16 cellular contexts compared by ENCODE assay signal in the genomic region with DNA sequence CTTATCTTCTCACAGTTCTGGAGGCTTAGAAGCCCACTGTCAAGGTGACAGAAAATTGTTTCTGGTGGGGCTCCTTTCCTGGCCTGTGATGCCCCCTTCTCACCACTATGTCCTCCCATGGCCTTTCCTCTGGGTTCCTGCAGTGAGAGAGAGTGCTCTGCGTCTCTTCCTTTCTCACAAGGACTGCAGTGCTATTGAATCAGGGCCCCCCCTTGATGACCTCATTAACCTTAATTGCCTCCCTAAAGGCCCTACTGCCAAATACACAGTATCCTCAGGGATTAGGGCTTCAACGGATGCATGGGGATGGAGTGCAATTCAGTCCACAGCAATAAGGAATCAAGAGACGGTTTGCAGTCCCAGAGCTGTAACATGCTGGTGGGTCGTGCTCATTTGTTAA.
A peak's percentile ranks its signal among the peaks of the same experiment; 100 is the strongest.
DNase-seq lines count a peak whose midpoint lies in the region; ATAC-seq and TF ChIP-seq lines count a peak whose summit lies in the region.
"Had no signal": no experiment of that assay in that cellular context is flagged by ENCODE, and none has a peak within 500 bp of the region (broad histone marks: within the 10 kb centered on the region; RNA-seq: fewer than 3 reads in every experiment).

No MANE protein-coding gene starts in this region.

- no peak overlapping the region for H2BK5ac ChIP-seq in neuronal stem cell (ENCODE audit: low read length)

- H3K4ac ChIP-seq in neuronal stem cell (ENCODE audit: low read length): no peak overlapping the region

- H3K27ac Mint-ChIP-seq in endodermal cell: no peak overlapping the region
- H3K27ac Mint-ChIP-seq: B cell; CD8-positive, alpha-beta T cell had no signal

- H3K4me3 ChIP-seq in H7 (ENCODE audit: insufficient read depth, low read depth, low read length) (no peak overlapping the region), endodermal cell (ENCODE audit: low read length) (no peak overlapping the region), neuronal stem cell (ENCODE audit: low read length in 2 of 2) (no peak overlapping the region)
- H3K4me3 ChIP-seq: BLaER1 treated with 17β-estradiol and CSF1 and Interleukin-3, amounts not matched to agents 10 nM and 100 nM had no signal

- WGBS in endodermal cell (ENCODE audit: insufficient coverage in 1 of 2, insufficient read length in 1 of 2), 2 experiments: 82 to 84% methylated on average over 3 to 4 of the region's 4 CpGs
- no CpG with 5 or more reads among the region's 4 CpGs for WGBS in neuronal stem cell (ENCODE audit: extremely low coverage in 2 of 2, insufficient read length in 2 of 2, insufficient replicate concordance in 1 of 2), 2 donors

- no peak overlapping the region for H3K23ac ChIP-seq in neuronal stem cell (ENCODE audit: low read depth, low read length, poor library complexity)

- ATAC-seq in GM19328 (IDR thresholded peaks at IDR 0.05; ENCODE audit: unreplicated experiment): no peak
- ATAC-seq: CD8-positive, alpha-beta T cell had no signal

- H3K79me1 ChIP-seq in neuronal stem cell (ENCODE audit: low read depth, low read length): no peaks in the 10 kb centered on the region

- no peak overlapping the region for H4K91ac ChIP-seq in neuronal stem cell (ENCODE audit: low read depth, low read length, poor library complexity)

- no peak overlapping the region for H2BK120ac ChIP-seq in neuronal stem cell (ENCODE audit: low read depth, low read length)

- H2AK5ac ChIP-seq in neuronal stem cell (ENCODE audit: low read depth, low read length): no peak overlapping the region

- no peaks in the 10 kb centered on the region for H3K36me3 ChIP-seq in H7 (replicated peaks; ENCODE audit: control insufficient read depth, insufficient read depth, low read length)
- no peaks in the 10 kb centered on the region for H3K36me3 ChIP-seq in endodermal cell (ENCODE audit: control insufficient read depth, insufficient read depth, low read length)
- H3K36me3 ChIP-seq in neuronal stem cell (replicated peaks in 1 of 2; ENCODE audit: control insufficient read depth in 2 of 2, insufficient read depth in 2 of 2, low read length in 2 of 2): no peaks in the 10 kb centered on the region
- H3K36me3 ChIP-seq: BLaER1 treated with 17β-estradiol and CSF1 and Interleukin-3, amounts not matched to agents 10 nM and 100 nM had no signal

- H3K4me1 ChIP-seq in endodermal cell (ENCODE audit: control insufficient read depth, insufficient read depth, low read length) (no peaks in the 10 kb centered on the region), neuronal stem cell (ENCODE audit: control insufficient read depth in 2 of 2, insufficient read depth in 1 of 2, low read depth in 1 of 2, low read length in 2 of 2) (peaks cover 0 to 16% of the 10 kb centered on the region in 2 donors)

- H3K9me3 ChIP-seq in endodermal cell (ENCODE audit: control insufficient read depth, low read length) (no peaks in the 10 kb centered on the region), neuronal stem cell (replicated peaks in 1 of 2; ENCODE audit: control insufficient read depth in 2 of 2, insufficient read depth in 1 of 2, low read depth in 1 of 2, low read length in 2 of 2) (no peaks in the 10 kb centered on the region)
- H3K9me3 ChIP-seq: BLaER1 treated with 17β-estradiol and CSF1 and Interleukin-3, amounts not matched to agents 10 nM and 100 nM had no signal

- H2BK15ac ChIP-seq in neuronal stem cell (ENCODE audit: low read length): no peak overlapping the region

- H3K27me3 ChIP-seq in H7 (ENCODE audit: control insufficient read depth, insufficient read depth, low read length) (no peaks in the 10 kb centered on the region), endodermal cell (ENCODE audit: control insufficient read depth, insufficient read depth, low read length, poor library complexity, severe bottlenecking) (no peaks in the 10 kb centered on the region), neuronal stem cell (ENCODE audit: control insufficient read depth in 3 of 3, insufficient read depth in 3 of 3, low read depth in 1 of 3, low read length in 3 of 3) (no peaks in the 10 kb centered on the region)
- H3K27me3 ChIP-seq: BLaER1 treated with 17β-estradiol and CSF1 and Interleukin-3, amounts not matched to agents 10 nM and 100 nM had no signal

- H3K9ac ChIP-seq in endodermal cell (ENCODE audit: extremely low read depth, low read length, poor library complexity, severe bottlenecking) (no peak overlapping the region), neuronal stem cell (ENCODE audit: low read depth, low read length, poor library complexity) (no peak overlapping the region)
- H3K9ac ChIP-seq: BLaER1 treated with 17β-estradiol and CSF1 and Interleukin-3, amounts not matched to agents 10 nM and 100 nM had no signal

- H3K14ac ChIP-seq in neuronal stem cell (ENCODE audit: low read length): no peak overlapping the region

- no peaks in the 10 kb centered on the region for H3K9me3 Mint-ChIP-seq in endodermal cell
- H3K9me3 Mint-ChIP-seq: CD8-positive, alpha-beta T cell had no signal

- no peak overlapping the region for H2AFZ ChIP-seq in neuronal stem cell (ENCODE audit: low read length)

- no peaks in the 10 kb centered on the region for H3K27me3 Mint-ChIP-seq in endodermal cell (ENCODE audit: insufficient read depth)

- DNase-seq in ELF-1 (ENCODE audit: low read depth, low spot score) (peak; percentile 46), H7 (peak; percentile 29), endodermal cell (no peak), neuronal stem cell (ENCODE audit: low spot score) (peak; percentile 24), medulla oblongata (ENCODE audit: extremely low spot score) (no peak), nucleus accumbens (lab: John Stamatoyannopoulos, UW) (no peak)
- DNase-seq: CD8-positive, alpha-beta T cell; COR-L47; DMS 273 treated with DMSO at 0.1 percent for 48 hours; DMS53; DND-41; EL; HCEC 1CT had no signal

- H3K18ac ChIP-seq in neuronal stem cell (ENCODE audit: low read length): no peak overlapping the region

- H4K8ac ChIP-seq in neuronal stem cell (ENCODE audit: low read depth, low read length): no peak overlapping the region

- no peak overlapping the region for H3K4me2 ChIP-seq in neuronal stem cell (ENCODE audit: insufficient read depth, low read length, poor library complexity, severe bottlenecking)
- H3K4me2 ChIP-seq: BLaER1 treated with 17β-estradiol and CSF1 and Interleukin-3, amounts not matched to agents 10 nM and 100 nM had no signal

- no peak overlapping the region for H2BK12ac ChIP-seq in neuronal stem cell (ENCODE audit: low read length)

- H3K27ac ChIP-seq in endodermal cell (ENCODE audit: low read depth, low read length) (no peak overlapping the region), neuronal stem cell (replicated peaks; ENCODE audit: low read length) (no peak overlapping the region)
- H3K27ac ChIP-seq: BLaER1 treated with 17β-estradiol and CSF1 and Interleukin-3, amounts not matched to agents 10 nM and 100 nM had no signal

- TF ChIP-seq CTCF in endodermal cell (conservative IDR thresholded peaks at IDR 0.05): peak; percentile 39

- H3K4me3 Mint-ChIP-seq in endodermal cell: no peak overlapping the region
- H3K4me3 Mint-ChIP-seq: B cell; CD8-positive, alpha-beta T cell had no signal

- H3K4me1 Mint-ChIP-seq in endodermal cell: peaks cover 10% of the 10 kb centered on the region
- H3K4me1 Mint-ChIP-seq: B cell had no signal

- H3K36me3 Mint-ChIP-seq in endodermal cell (ENCODE audit: low read depth): no peaks in the 10 kb centered on the region
- H3K36me3 Mint-ChIP-seq: CD8-positive, alpha-beta T cell had no signal

Comparison
In these comparisons a context has a peak if more than half of its experiments do, and no peak if none do; other contexts are left out.
1. DNase-seq: peak in ELF-1 (single experiment), H7 (single experiment) and neuronal stem cell (single experiment); none in endodermal cell (single experiment), medulla oblongata (single experiment) and nucleus accumbens (0 of 56).